16 cellular contexts compared by ENCODE assay signal in the genomic region with DNA sequence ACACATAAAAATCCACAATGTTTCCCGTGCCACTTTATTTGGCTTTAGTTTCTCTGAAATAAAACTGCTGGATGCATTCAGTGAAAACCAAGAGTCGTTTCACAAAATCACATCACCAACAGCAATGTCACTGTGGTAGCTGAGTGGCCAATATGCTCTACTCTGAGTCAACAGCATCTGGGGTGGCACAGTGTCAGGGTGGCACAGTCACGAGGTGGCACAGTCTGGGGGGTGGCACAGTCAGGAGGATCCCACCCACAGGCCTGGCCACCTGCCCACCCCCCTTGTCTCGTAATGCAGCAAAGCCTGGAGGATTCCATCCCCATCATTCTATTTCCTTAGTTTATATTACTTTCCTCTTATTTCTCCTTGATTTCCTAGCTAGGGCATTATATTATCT.
"Had no signal": no experiment of that assay in that cellular context is flagged by ENCODE, and none has a peak within 500 bp of the region (broad histone marks: within the 10 kb centered on the region; RNA-seq: fewer than 3 reads in every experiment).

No MANE protein-coding gene starts in this region.

- ATAC-seq: activated CD4-positive, alpha-beta T cell treated with anti-CD3 and anti-CD28 coated beads for 36 hours; activated naive CD4-positive, alpha-beta T cell treated with anti-CD3 and anti-CD28 coated beads, Interleukin-2, amount 50 U/mL, for 72 hours; activated T-helper 17 cell treated with anti-CD3 and anti-CD28 coated beads, Interleukin-2, amount 50 U/mL, for 72 hours; T-cell had no signal

- H3K27me3 ChIP-seq: brain microvascular endothelial cell, tibial nerve had no signal

- H3K27ac ChIP-seq: brain microvascular endothelial cell, SK-N-MC, tibial nerve had no signal

- H3K36me3 ChIP-seq: brain microvascular endothelial cell, tibial nerve, WERI-Rb-1 had no signal

- H3K9me3 ChIP-seq: tibial nerve had no signal

- H3K4me3 ChIP-seq: SK-N-MC, tibial nerve had no signal

- DNase-seq: activated CD4-positive, alpha-beta T cell treated with anti-CD3 and anti-CD28 coated beads for 36 hours; amniotic stem cell; brain microvascular endothelial cell; cerebellar nuclear complex; dermis blood vessel endothelial cell; erythroblast; mammary epithelial cell; nephron progenitor cell; retina; small intestine; T-cell had no signal
